ENCODE assay signal across 9 cellular contexts in the genomic region with DNA sequence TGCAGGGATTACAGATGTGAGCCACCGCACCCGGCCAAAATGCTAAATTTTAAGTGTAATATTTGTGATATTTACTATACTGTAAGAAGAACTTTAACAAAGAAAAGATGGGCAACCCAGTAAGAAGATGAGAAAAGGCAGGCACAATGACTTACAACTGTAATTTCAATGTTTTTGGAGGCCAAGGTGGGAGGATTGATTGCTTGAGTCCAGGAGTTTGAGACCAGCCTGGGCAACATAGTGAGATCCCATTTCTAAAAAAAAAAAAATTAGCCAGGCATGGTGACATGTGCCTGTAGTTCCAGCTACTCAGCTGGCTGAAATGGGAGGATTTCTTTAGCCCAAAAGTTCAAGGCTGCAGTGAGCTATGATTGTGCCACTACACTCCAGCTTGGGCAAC. TPM values are rescaled to one million over a fixed set of nuclear protein-coding genes. Genes with fewer than 3 reads are reported as not detected.
"Had no signal": no experiment of that assay in that cellular context is flagged by ENCODE, and none has a peak within 500 bp of the region (broad histone marks: within the 10 kb centered on the region; RNA-seq: fewer than 3 reads in every experiment).

No MANE protein-coding gene starts in this region.

- H3K4me3 ChIP-seq: GM12878 had no signal

- ATAC-seq: GM12878 had no signal

- FAIRE-seq: G401.6, GM12878, GM12891, GM12892, GM18507, GM19239 had no signal

- DNase-seq: GDM1, GF-D8 had no signal

RNA-seq across cellular contexts. Expression of a gene that starts 42.2 kb away (rescaled TPM):
- total RNA-seq: G401, GM12878 had no signal
